Comparison of ENCODE assay signal across 27 cellular contexts in genomic region chr3:71001303-71001702, GRCh38.
A peak's percentile ranks its signal among the peaks of the same experiment; 100 is the strongest.
DNase-seq lines count a peak whose midpoint lies in the region; ATAC-seq and TF ChIP-seq lines count a peak whose summit lies in the region.
"Had no signal": no experiment of that assay in that cellular context is flagged by ENCODE, and none has a peak within 500 bp of the region (broad histone marks: within the 10 kb centered on the region; RNA-seq: fewer than 3 reads in every experiment).

No MANE protein-coding gene starts in this region.

- no peak overlapping the region for H2BK20ac ChIP-seq in IMR-90 (ENCODE audit: low read depth, low read length)

- H2BK15ac ChIP-seq in IMR-90 (ENCODE audit: low read depth, low read length) = no peak overlapping the region

- TF ChIP-seq POLR2A in IMR-90 (IDR thresholded peaks at IDR 0.05; ENCODE audit: low read depth, low read length) = no peak

- POLR2A ChIA-PET in activated CD8-positive, alpha-beta T cell treated with anti-CD3 and anti-CD28 coated beads for 36 hours (lab: Charles Lee) = interaction anchor here (1.2 kb wide), 1 partner anchor 301 kb away, joined by 3 read pairs; no protein-coding TSS in a partner anchor
- POLR2A ChIA-PET in activated CD8-positive, alpha-beta T cell treated with anti-CD3 and anti-CD28 coated beads, Interleukin-2, amount 10 ng/mL, durations not matched to agents 7 days and 5 days (lab: Charles Lee) = interaction anchor here (0.9 kb wide), 1 partner anchor 8 kb away, joined by 3 read pairs; no protein-coding TSS in a partner anchor
- POLR2A ChIA-PET in IMR-90 (lab: Charles Lee; ENCODE audit: unreplicated experiment) = no interaction called here
- POLR2A ChIA-PET in naive thymus-derived CD8-positive, alpha-beta T cell (lab: Charles Lee) = no interaction called here

- H3K36me3 ChIP-seq in IMR-90 (ENCODE audit: control insufficient read depth, insufficient read depth, low read length) = peaks cover 25% of the 10 kb centered on the region
- H3K36me3 ChIP-seq: neural progenitor cell had no signal

- peaks cover 8% of the 10 kb centered on the region for H3K4me1 ChIP-seq in IMR-90 (ENCODE audit: control insufficient read depth, insufficient read depth, low read length)

- H3K18ac ChIP-seq in IMR-90 (ENCODE audit: low read depth, low read length) = no peak overlapping the region

- H3K27ac Mint-ChIP-seq in activated CD8-positive, alpha-beta T cell treated with anti-CD3 and anti-CD28 coated beads for 36 hours = peak overlapping the region; percentile 30
- no peak overlapping the region for H3K27ac Mint-ChIP-seq in activated CD8-positive, alpha-beta T cell treated with anti-CD3 and anti-CD28 coated beads, Interleukin-2, amount 10 ng/mL, durations not matched to agents 7 days and 5 days
- H3K27ac Mint-ChIP-seq in activated naive CD8-positive, alpha-beta T cell treated with anti-CD3 and anti-CD28 coated beads, Interleukin-2, amount 50 U/mL, for 24 hours = peak overlapping the region; percentile 78
- peak overlapping the region in 6 of 10 donors; percentile 4 to 65 (median 38) for H3K27ac Mint-ChIP-seq in naive thymus-derived CD8-positive, alpha-beta T cell
- H3K27ac Mint-ChIP-seq: HFFc6, neural progenitor cell had no signal

- no peak overlapping the region for H2BK5ac ChIP-seq in IMR-90 (ENCODE audit: low read depth, low read length, poor library complexity, severe bottlenecking)

- H2BK120ac ChIP-seq in IMR-90 (ENCODE audit: low read depth, low read length) = no peak overlapping the region

- TF ChIP-seq RAD21 in IMR-90 (IDR thresholded peaks at IDR 0.05; ENCODE audit: low read length) = no peak

- H3K14ac ChIP-seq in IMR-90 (replicated peaks; ENCODE audit: low read depth, low read length) = no peak overlapping the region

- no peak overlapping the region for H4K91ac ChIP-seq in IMR-90 (ENCODE audit: insufficient read depth, low read depth, low read length)

- no peak overlapping the region for H2AK9ac ChIP-seq in IMR-90 (replicated peaks; ENCODE audit: low read depth, low read length, poor library complexity)

- peaks cover 45 to 71% of the 10 kb centered on the region in 2 experiments for H3K79me1 ChIP-seq in IMR-90 (ENCODE audit: low read depth in 1 of 2, low read length in 2 of 2)

- H3K4me1 Mint-ChIP-seq in activated CD8-positive, alpha-beta T cell treated with anti-CD3 and anti-CD28 coated beads for 36 hours (ENCODE audit: low read depth) = peaks cover 57% of the 10 kb centered on the region
- peaks cover 21% of the 10 kb centered on the region for H3K4me1 Mint-ChIP-seq in activated CD8-positive, alpha-beta T cell treated with anti-CD3 and anti-CD28 coated beads, Interleukin-2, amount 10 ng/mL, durations not matched to agents 7 days and 5 days (ENCODE audit: low read depth)
- peaks cover 53% of the 10 kb centered on the region for H3K4me1 Mint-ChIP-seq in activated naive CD8-positive, alpha-beta T cell treated with anti-CD3 and anti-CD28 coated beads, Interleukin-2, amount 50 U/mL, for 24 hours
- peaks cover 21 to 59% (median 50%) of the 10 kb centered on the region in 4 donors for H3K4me1 Mint-ChIP-seq in naive thymus-derived CD8-positive, alpha-beta T cell

- in situ Hi-C loops in IMR-90 (cut with MboI; ENCODE audit: low sequenced_read_pairs) = no loop called here

- DNase-seq in activated CD8-positive, alpha-beta T cell treated with anti-CD3 and anti-CD28 coated beads for 36 hours = no peak
- DNase-seq in activated CD8-positive, alpha-beta T cell treated with anti-CD3 and anti-CD28 coated beads, Interleukin-2, amount 10 ng/mL, durations not matched to agents 7 days and 5 days = no peak
- peak; percentile 29 for DNase-seq in IMR-90
- DNase-seq in activated naive CD8-positive, alpha-beta T cell treated with anti-CD3 and anti-CD28 coated beads, Interleukin-2, amount 50 U/mL, for 24 hours = no peak
- DNase-seq in naive thymus-derived CD8-positive, alpha-beta T cell = no peak
- no peak for DNase-seq in stimulated activated naive CD4-positive, alpha-beta T cell (lab: John Stamatoyannopoulos, UW)
- DNase-seq in C1 segment of cervical spinal cord (lab: John Stamatoyannopoulos, UW) = no peak
- DNase-seq in NOMO-1 (lab: John Stamatoyannopoulos, UW; ENCODE audit: unreplicated experiment in 2 of 2) = no peak
- DNase-seq: activated gamma-delta T cell; cerebellar nuclear complex; effector CD4-positive, alpha-beta T cell; EL; GM23248; HFFc6; hypothalamus; islet precursor cell; mucosa of descending colon; NCI-H1092; NCI-H1930; NCI-H2227 treated with DMSO at 0.1 percent for 48 hours; NCI-H82; PC-3; SHP77; spleen; stimulated activated CD4-positive, alpha-beta T cell treated with anti-CD3 and anti-CD28 coated beads, Interleukin-4, amount 100 ng/mL, for 1 hour had no signal

- 0 out of 2 replicates have a peak overlapping the region, but pooled peaks have one; percentile 31 for H3K4me2 ChIP-seq in IMR-90 (ENCODE audit: low read depth, low read length)
- H3K4me2 ChIP-seq: neural progenitor cell had no signal

- CTCF ChIA-PET in activated CD8-positive, alpha-beta T cell treated with anti-CD3 and anti-CD28 coated beads for 36 hours (lab: Charles Lee) = interaction anchor here (1.7 kb wide), 1 partner anchor 59 kb away, joined by 3 read pairs; no protein-coding TSS in a partner anchor
- CTCF ChIA-PET in activated CD8-positive, alpha-beta T cell treated with anti-CD3 and anti-CD28 coated beads, Interleukin-2, amount 10 ng/mL, durations not matched to agents 7 days and 5 days (lab: Charles Lee) = no interaction called here
- CTCF ChIA-PET in IMR-90 (lab: Yijun Ruan, JAX) = no interaction called here

- H3K9me1 ChIP-seq in IMR-90 (ENCODE audit: insufficient read depth, low read length) = peaks cover 10% of the 10 kb centered on the region; the same call in 1 of the 2 replicates

- H3K23ac ChIP-seq in IMR-90 (ENCODE audit: low read depth, low read length) = no peak overlapping the region

- no peak for TF ChIP-seq CTCF in activated CD8-positive, alpha-beta T cell treated with anti-CD3 and anti-CD28 coated beads for 36 hours (IDR thresholded peaks at IDR 0.05)
- no peak for TF ChIP-seq CTCF in IMR-90 (conservative IDR thresholded peaks at IDR 0.05; ENCODE audit: low read depth, low read length)

- no peak overlapping the region for H4K8ac ChIP-seq in IMR-90 (ENCODE audit: low read depth in 2 of 2, low read length in 2 of 2)

- no peaks in the 10 kb centered on the region for H3K27me3 Mint-ChIP-seq in activated CD8-positive, alpha-beta T cell treated with anti-CD3 and anti-CD28 coated beads for 36 hours
- H3K27me3 Mint-ChIP-seq in activated CD8-positive, alpha-beta T cell treated with anti-CD3 and anti-CD28 coated beads, Interleukin-2, amount 10 ng/mL, durations not matched to agents 7 days and 5 days (ENCODE audit: low read depth) = no peaks in the 10 kb centered on the region
- H3K27me3 Mint-ChIP-seq in activated naive CD8-positive, alpha-beta T cell treated with anti-CD3 and anti-CD28 coated beads, Interleukin-2, amount 50 U/mL, for 24 hours = no peaks in the 10 kb centered on the region
- no peaks in the 10 kb centered on the region for H3K27me3 Mint-ChIP-seq in naive thymus-derived CD8-positive, alpha-beta T cell
- H3K27me3 Mint-ChIP-seq: type B pancreatic cell had no signal

- H4K20me1 ChIP-seq in IMR-90 (ENCODE audit: insufficient read depth, low read length) = peaks cover 15% of the 10 kb centered on the region; the same call in 1 of the 2 replicates

- no peaks in the 10 kb centered on the region for H3K9me3 Mint-ChIP-seq in activated CD8-positive, alpha-beta T cell treated with anti-CD3 and anti-CD28 coated beads for 36 hours
- no peaks in the 10 kb centered on the region for H3K9me3 Mint-ChIP-seq in activated CD8-positive, alpha-beta T cell treated with anti-CD3 and anti-CD28 coated beads, Interleukin-2, amount 10 ng/mL, durations not matched to agents 7 days and 5 days (ENCODE audit: insufficient read depth)
- no peaks in the 10 kb centered on the region for H3K9me3 Mint-ChIP-seq in activated naive CD8-positive, alpha-beta T cell treated with anti-CD3 and anti-CD28 coated beads, Interleukin-2, amount 50 U/mL, for 24 hours
- H3K9me3 Mint-ChIP-seq in naive thymus-derived CD8-positive, alpha-beta T cell = no peaks in the 10 kb centered on the region
- H3K9me3 Mint-ChIP-seq: HFFc6, neural progenitor cell, type B pancreatic cell had no signal

- dilution Hi-C loops in IMR-90 (cut with HindIII; ENCODE audit: low sequenced_read_pairs, unreplicated experiment) = no loop called here

- no peak overlapping the region for H3K9ac ChIP-seq in IMR-90 (ENCODE audit: low read depth, low read length)
- H3K9ac ChIP-seq: GM23248, neural progenitor cell had no signal

- no peak overlapping the region for H2AFZ ChIP-seq in IMR-90 (replicated peaks; ENCODE audit: low read length, poor library complexity)
- H2AFZ ChIP-seq: GM23248, neural progenitor cell had no signal

- no peak overlapping the region for H3K56ac ChIP-seq in IMR-90 (ENCODE audit: extremely low read depth, insufficient read depth, low read length)

- no TSS peak for BruUV-seq in IMR-90 (replicated peaks; lab: Mats Ljungman, UMichigan)

- H3K36me3 Mint-ChIP-seq in activated CD8-positive, alpha-beta T cell treated with anti-CD3 and anti-CD28 coated beads for 36 hours (ENCODE audit: low read depth) = peaks cover 54% of the 10 kb centered on the region
- peaks cover 46% of the 10 kb centered on the region for H3K36me3 Mint-ChIP-seq in activated CD8-positive, alpha-beta T cell treated with anti-CD3 and anti-CD28 coated beads, Interleukin-2, amount 10 ng/mL, durations not matched to agents 7 days and 5 days (ENCODE audit: low read depth)
- H3K36me3 Mint-ChIP-seq in activated naive CD8-positive, alpha-beta T cell treated with anti-CD3 and anti-CD28 coated beads, Interleukin-2, amount 50 U/mL, for 24 hours (ENCODE audit: low read depth) = peaks cover 61% of the 10 kb centered on the region
- H3K36me3 Mint-ChIP-seq in naive thymus-derived CD8-positive, alpha-beta T cell = peaks cover 4 to 79% (median 5%) of the 10 kb centered on the region in 3 donors

- no peaks in the 10 kb centered on the region for H3K9me3 ChIP-seq in IMR-90 (ENCODE audit: control insufficient read depth, insufficient read depth, low read length)
- H3K9me3 ChIP-seq: mucosa of descending colon, spleen had no signal

- H3K4ac ChIP-seq in IMR-90 (ENCODE audit: low read depth, low read length) = no peak overlapping the region

- ATAC-seq in activated CD8-positive, alpha-beta T cell treated with anti-CD3 and anti-CD28 coated beads for 36 hours = no peak
- ATAC-seq in activated CD8-positive, alpha-beta T cell treated with anti-CD3 and anti-CD28 coated beads, Interleukin-2, amount 10 ng/mL, durations not matched to agents 7 days and 5 days = no peak
- peak; percentile 50 for ATAC-seq in IMR-90 (ENCODE audit: low read depth)
- ATAC-seq in activated naive CD8-positive, alpha-beta T cell treated with anti-CD3 and anti-CD28 coated beads, Interleukin-2, amount 50 U/mL, for 24 hours = peak; percentile 46
- no peak for ATAC-seq in naive thymus-derived CD8-positive, alpha-beta T cell
- ATAC-seq: mucosa of descending colon, PC-3 had no signal

- H3K27ac ChIP-seq in IMR-90 (ENCODE audit: insufficient read depth, low read length) = no peak overlapping the region
- H3K27ac ChIP-seq: GM23248, neural progenitor cell, spleen had no signal

- H2AK5ac ChIP-seq in IMR-90 (ENCODE audit: low read depth, low read length) = 0 out of 2 replicates have a peak overlapping the region, but pooled peaks have one; percentile 10

- no CpG with 5 or more reads among the region's 4 CpGs for WGBS in IMR-90 (ENCODE audit: extremely low coverage in 2 of 2, insufficient read length in 1 of 2), 2 experiments

- H4K5ac ChIP-seq in IMR-90 (ENCODE audit: low read depth, low read length) = no peak overlapping the region

- H3K4me3 ChIP-seq in IMR-90 (ENCODE audit: insufficient read depth, low read depth, low read length) = no peak overlapping the region
- H3K4me3 ChIP-seq: GM23248, mucosa of descending colon, neural progenitor cell, spleen had no signal

- intact Hi-C loops in activated CD8-positive, alpha-beta T cell treated with anti-CD3 and anti-CD28 coated beads for 36 hours (cut with micrococcal nuclease) = loop anchor here (10.0 kb wide), 1 partner anchor 583 kb away; the partner anchor contains the start of gene FOXP1
- intact Hi-C loops in IMR-90 (cut with micrococcal nuclease) = no loop called here

- no peaks in the 10 kb centered on the region for H3K27me3 ChIP-seq in IMR-90 (ENCODE audit: control insufficient read depth, insufficient read depth, low read length)
- H3K27me3 ChIP-seq: neural progenitor cell, spleen had no signal

- H3K4me3 Mint-ChIP-seq in activated CD8-positive, alpha-beta T cell treated with anti-CD3 and anti-CD28 coated beads for 36 hours = no peak overlapping the region
- no peak overlapping the region for H3K4me3 Mint-ChIP-seq in activated CD8-positive, alpha-beta T cell treated with anti-CD3 and anti-CD28 coated beads, Interleukin-2, amount 10 ng/mL, durations not matched to agents 7 days and 5 days
- H3K4me3 Mint-ChIP-seq in activated naive CD8-positive, alpha-beta T cell treated with anti-CD3 and anti-CD28 coated beads, Interleukin-2, amount 50 U/mL, for 24 hours = no peak overlapping the region
- no peak overlapping the region for H3K4me3 Mint-ChIP-seq in naive thymus-derived CD8-positive, alpha-beta T cell
- H3K4me3 Mint-ChIP-seq: HFFc6, neural progenitor cell, type B pancreatic cell had no signal

Comparison
In these comparisons a context has a peak if more than half of its experiments do, and no peak if none do; other contexts are left out.
1. ATAC-seq: peak in IMR-90 (single experiment) and activated naive CD8-positive, alpha-beta T cell treated with anti-CD3 and anti-CD28 coated beads, Interleukin-2, amount 50 U/mL, for 24 hours (single experiment); none in activated CD8-positive, alpha-beta T cell treated with anti-CD3 and anti-CD28 coated beads for 36 hours (single experiment), activated CD8-positive, alpha-beta T cell treated with anti-CD3 and anti-CD28 coated beads, Interleukin-2, amount 10 ng/mL, durations not matched to agents 7 days and 5 days (single experiment) and naive thymus-derived CD8-positive, alpha-beta T cell (0 of 2).
2. POLR2A ChIA-PET loops: an anchor here in activated CD8-positive, alpha-beta T cell treated with anti-CD3 and anti-CD28 coated beads for 36 hours (1.2 kb wide) and activated CD8-positive, alpha-beta T cell treated with anti-CD3 and anti-CD28 coated beads, Interleukin-2, amount 10 ng/mL, durations not matched to agents 7 days and 5 days (0.9 kb wide); none called in IMR-90 and naive thymus-derived CD8-positive, alpha-beta T cell.